Comparison of ENCODE assay signal across 1 cellular context in genomic region chrX:74291964-74292891, GRCh38.
TF ChIP-seq lines count a peak whose summit lies in the region.

No MANE protein-coding gene starts in this region.

TF ChIP-seq in K562, 482 proteins besides CTCF, POLR2A, EP300 and RAD21 (continued from another document and continues in another):
- TF ChIP-seq ZBTB40 (IDR thresholded peaks at IDR 0.05) = no peak
- TF ChIP-seq ZBTB40 (CRISPR knock-in tag; IDR thresholded peaks at IDR 0.05) = no peak
- no peak for TF ChIP-seq HMG20A (CRISPR knock-in tag; conservative IDR thresholded peaks at IDR 0.05)
- TF ChIP-seq HES1 (IDR thresholded peaks at IDR 0.05; ENCODE audit: low read depth) = no peak
- TF ChIP-seq RAD51 (IDR thresholded peaks at IDR 0.05; ENCODE audit: borderline replicate concordance, low read depth) = no peak
- TF ChIP-seq PHTF2 (CRISPR knock-in tag; IDR thresholded peaks at IDR 0.05) = no peak
- no peak for TF ChIP-seq HSF4 (CRISPR knock-in tag; IDR thresholded peaks at IDR 0.05; ENCODE audit: borderline replicate concordance)
- TF ChIP-seq SAP30 (IDR thresholded peaks at IDR 0.05; ENCODE audit: borderline replicate concordance, insufficient read depth, low read depth, low read length, poor library complexity, severe bottlenecking) = no peak
- no peak for TF ChIP-seq ZNF449 (CRISPR knock-in tag; IDR thresholded peaks at IDR 0.05)
- TF ChIP-seq E2F4 (CRISPR knock-in tag; IDR thresholded peaks at IDR 0.05; ENCODE audit: low read depth) = no peak
- TF ChIP-seq ZBTB17 (CRISPR knock-in tag; IDR thresholded peaks at IDR 0.05) = no peak
- TF ChIP-seq NFRKB (IDR thresholded peaks at IDR 0.05; ENCODE audit: low read depth) = peak; percentile 95
- TF ChIP-seq ZNF23 (CRISPR knock-in tag; IDR thresholded peaks at IDR 0.05) = no peak
- TF ChIP-seq GATA2 (CRISPR knock-in tag; IDR thresholded peaks at IDR 0.05) = peak; percentile 60; the same call in 1 of the 2 replicates
- no peak for TF ChIP-seq ZNF384 (IDR thresholded peaks at IDR 0.05; ENCODE audit: low read depth, low read length)
- no peak for TF ChIP-seq TFAM (CRISPR knock-in tag; conservative IDR thresholded peaks at IDR 0.05)
- no peak for TF ChIP-seq TAF15 (IDR thresholded peaks at IDR 0.05; ENCODE audit: low read depth, low read length)
- TF ChIP-seq DACH1 (IDR thresholded peaks at IDR 0.05; ENCODE audit: partially characterized antibody) = peak; percentile 44
- no peak for TF ChIP-seq POLR2AphosphoS2 (IDR thresholded peaks at IDR 0.05; ENCODE audit: low read length)
- peak; percentile 75 for TF ChIP-seq POLR2AphosphoS5 (IDR thresholded peaks at IDR 0.05; ENCODE audit: control insufficient read depth, insufficient read depth, low read depth, low read length)
- no peak for TF ChIP-seq USF2 (CRISPR knock-in tag; IDR thresholded peaks at IDR 0.05)
- TF ChIP-seq CAMTA2 (CRISPR knock-in tag; conservative IDR thresholded peaks at IDR 0.05) = no peak
- no peak for TF ChIP-seq ZBTB11 (CRISPR knock-in tag; IDR thresholded peaks at IDR 0.05)
- no peak for TF ChIP-seq GATAD2A (IDR thresholded peaks at IDR 0.05)
- TF ChIP-seq ZC3H11A (IDR thresholded peaks at IDR 0.05; ENCODE audit: low read depth, low read length) = no peak
- TF ChIP-seq ETV1 (tag; conservative IDR thresholded peaks at IDR 0.05; ENCODE audit: low read depth) = no peak
- no peak for TF ChIP-seq MCM7 (IDR thresholded peaks at IDR 0.05)
- no peak for TF ChIP-seq PRPF4 (IDR thresholded peaks at IDR 0.05; ENCODE audit: insufficient read depth, low read depth, low read length, poor library complexity, severe bottlenecking)
- TF ChIP-seq CHD1 (IDR thresholded peaks at IDR 0.05; ENCODE audit: low read length) = no peak
- no peak for TF ChIP-seq ETS1 (conservative IDR thresholded peaks at IDR 0.05; ENCODE audit: control insufficient read depth, low read depth, low read length)
